Comparison of ENCODE assay signal across 21 cellular contexts in genomic region chr6:134683783-134684765, GRCh38.
DNase-seq lines count a peak whose midpoint lies in the region; TF ChIP-seq lines count a peak whose summit lies in the region.
"Had no signal": no experiment of that assay in that cellular context is flagged by ENCODE, and none has a peak within 500 bp of the region (broad histone marks: within the 10 kb centered on the region; RNA-seq: fewer than 3 reads in every experiment).

No MANE protein-coding gene starts in this region.

- H3K27ac Mint-ChIP-seq in T-helper 2 cell treated with Interferon-gamma antibody and Interleukin-4, amounts not matched to agents 5 μg/mL and 100 μg/mL, for 36 hours = no peak overlapping the region
- H3K27ac Mint-ChIP-seq: activated naive CD8-positive, alpha-beta T cell; activated T-cell treated with anti-CD3 and anti-CD28 coated beads, Interleukin-2, amount 50 U/mL, for 72 hours; B cell had no signal

- no peaks in the 10 kb centered on the region for H3K9me3 ChIP-seq in osteoblast (ENCODE audit: low read depth, low read length)
- H3K9me3 ChIP-seq: heart left ventricle, SJSA1, thoracic aorta had no signal

- H3K4me1 ChIP-seq in osteoblast (ENCODE audit: insufficient read depth, low read length) = peaks cover 25% of the 10 kb centered on the region
- H3K4me1 ChIP-seq: SJSA1 had no signal

- H3K4me3 Mint-ChIP-seq in T-helper 2 cell treated with Interferon-gamma antibody and Interleukin-4, amounts not matched to agents 5 μg/mL and 100 μg/mL, for 36 hours = no peak overlapping the region
- H3K4me3 Mint-ChIP-seq: activated naive CD8-positive, alpha-beta T cell; activated T-cell treated with anti-CD3 and anti-CD28 coated beads, Interleukin-2, amount 50 U/mL, for 72 hours; B cell had no signal

- H3K36me3 Mint-ChIP-seq in T-helper 2 cell treated with Interferon-gamma antibody and Interleukin-4, amounts not matched to agents 5 μg/mL and 100 μg/mL, for 36 hours (ENCODE audit: low read depth) = no peaks in the 10 kb centered on the region
- H3K36me3 Mint-ChIP-seq: activated naive CD8-positive, alpha-beta T cell had no signal

- peaks cover 9% of the 10 kb centered on the region for H3K27me3 Mint-ChIP-seq in T-helper 2 cell treated with Interferon-gamma antibody and Interleukin-4, amounts not matched to agents 5 μg/mL and 100 μg/mL, for 36 hours (ENCODE audit: low read depth)

- no peaks in the 10 kb centered on the region for H3K4me1 Mint-ChIP-seq in T-helper 2 cell treated with Interferon-gamma antibody and Interleukin-4, amounts not matched to agents 5 μg/mL and 100 μg/mL, for 36 hours (ENCODE audit: low read depth)
- H3K4me1 Mint-ChIP-seq: B cell had no signal

- H3K27ac ChIP-seq in osteoblast (ENCODE audit: low read depth, low read length) = no peak overlapping the region
- H3K27ac ChIP-seq: cardiac muscle cell, heart left ventricle, SJSA1, thoracic aorta had no signal

- peak overlapping the region; percentile 18 for H3K4me2 ChIP-seq in osteoblast (ENCODE audit: insufficient read depth, low read length)

- no peaks in the 10 kb centered on the region for H3K9me3 Mint-ChIP-seq in T-helper 2 cell treated with Interferon-gamma antibody and Interleukin-4, amounts not matched to agents 5 μg/mL and 100 μg/mL, for 36 hours
- H3K9me3 Mint-ChIP-seq: activated T-cell treated with anti-CD3 and anti-CD28 coated beads, Interleukin-2, amount 50 U/mL, for 72 hours had no signal

- H3K4me3 ChIP-seq in choroid plexus epithelial cell (ENCODE audit: low read depth, low read length) (no peak overlapping the region), osteoblast (ENCODE audit: insufficient read depth, low read length) (no peak overlapping the region)
- H3K4me3 ChIP-seq: cardiac muscle cell, heart left ventricle, SJSA1, thoracic aorta had no signal

- H4K20me1 ChIP-seq in osteoblast (ENCODE audit: insufficient read depth, low read length) = no peaks in the 10 kb centered on the region

- peak; percentile 74 for DNase-seq in ELR (ENCODE audit: low read depth)
- DNase-seq in RPMI7951 (ENCODE audit: low read depth) = peak; percentile 35
- peak; percentile 55 for DNase-seq in choroid plexus epithelial cell (ENCODE audit: low read depth)
- DNase-seq in osteoblast (ENCODE audit: insufficient read length, low spot score, missing footprints) = peak; percentile 39
- DNase-seq in SKM-1 treated with dmso at 0.1 percent for 144 hours (lab: John Stamatoyannopoulos, UW; ENCODE audit: unreplicated experiment) = no peak
- DNase-seq in NCI-H1694 treated with DMSO at 0.1 percent for 48 hours (lab: John Stamatoyannopoulos, UW) = no peak
- DNase-seq in Ammon's horn (ENCODE audit: low spot score) = no peak
- no peak for DNase-seq in T-helper 2 cell treated with Interferon-gamma antibody and Interleukin-4, amounts not matched to agents 5 μg/mL and 100 μg/mL, for 36 hours (ENCODE audit: low spot score)
- DNase-seq: activated T-cell treated with anti-CD3 and anti-CD28 coated beads, Interleukin-2, amount 50 U/mL, for 72 hours; COR-L47; DND-41; heart left ventricle; Kasumi-1; NCI-H524 treated with DMSO at 0.1 percent for 48 hours; retina; T-helper 9 cell had no signal

- no peaks in the 10 kb centered on the region for H3K36me3 ChIP-seq in osteoblast (ENCODE audit: insufficient read depth, low read length)
- H3K36me3 ChIP-seq: cardiac muscle cell, heart left ventricle, SJSA1, thoracic aorta had no signal

- no peaks in the 10 kb centered on the region for H3K79me2 ChIP-seq in osteoblast (ENCODE audit: insufficient read depth, low read length)

- no peak overlapping the region for H2AFZ ChIP-seq in osteoblast (ENCODE audit: low read length)

- no peak for TF ChIP-seq CTCF in choroid plexus epithelial cell (conservative IDR thresholded peaks at IDR 0.05; ENCODE audit: low read depth, low read length)
- TF ChIP-seq CTCF in osteoblast (IDR thresholded peaks at IDR 0.05; ENCODE audit: extremely low read depth, low read depth, low read length) = no peak

- H3K27me3 ChIP-seq in osteoblast (ENCODE audit: insufficient read depth, low read length) = peaks cover 9% of the 10 kb centered on the region
- H3K27me3 ChIP-seq: cardiac muscle cell, heart left ventricle, SJSA1 had no signal

Comparison
In these comparisons a context has a peak if more than half of its experiments do, and no peak if none do; other contexts are left out.
1. DNase-seq: peak in ELR (single experiment), RPMI7951 (single experiment), choroid plexus epithelial cell (single experiment) and osteoblast (single experiment); none in SKM-1 treated with dmso at 0.1 percent for 144 hours (single experiment), NCI-H1694 treated with DMSO at 0.1 percent for 48 hours (single experiment), Ammon's horn (single experiment) and T-helper 2 cell treated with Interferon-gamma antibody and Interleukin-4, amounts not matched to agents 5 μg/mL and 100 μg/mL, for 36 hours (single experiment).